ENCODE assay signal across 8 cellular contexts in the genomic region with DNA sequence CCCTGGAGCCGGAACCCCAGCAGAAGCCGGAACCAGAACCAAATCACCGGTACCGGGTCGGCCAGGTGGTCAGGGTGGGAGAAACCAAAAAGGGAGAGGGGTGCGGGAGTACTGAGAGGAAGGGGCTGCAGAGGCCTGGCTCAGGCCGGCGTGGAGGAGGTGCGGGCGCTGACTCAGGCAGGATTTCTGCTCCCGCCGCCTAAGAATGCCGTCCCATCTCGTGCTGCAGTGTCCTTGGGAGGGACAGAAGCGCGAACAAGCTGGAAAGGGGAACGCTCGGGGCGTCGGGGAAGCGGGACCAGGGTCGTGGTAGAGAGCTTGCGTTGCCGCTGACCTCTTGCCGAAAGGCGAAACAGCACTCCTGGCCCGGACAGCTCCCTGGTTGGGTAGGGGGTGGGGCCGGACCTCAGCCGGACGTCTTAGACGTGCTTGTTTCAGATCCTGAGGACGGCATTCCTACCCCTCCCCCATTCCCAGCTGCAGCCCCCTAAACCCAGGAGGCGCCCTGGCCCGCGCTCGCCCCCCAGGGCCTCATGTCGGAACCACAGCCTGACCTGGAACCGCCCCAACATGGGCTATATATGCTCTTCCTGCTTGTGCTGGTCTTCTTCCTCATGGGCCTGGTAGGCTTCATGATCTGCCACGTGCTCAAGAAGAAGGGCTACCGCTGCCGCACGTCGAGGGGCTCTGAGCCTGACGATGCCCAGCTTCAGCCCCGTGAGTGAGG. TPM values are rescaled to one million over a fixed set of nuclear protein-coding genes. Genes with fewer than 3 reads are reported as not detected.
A peak's percentile ranks its signal among the peaks of the same experiment; 100 is the strongest.
DNase-seq lines count a peak whose midpoint lies in the region; ATAC-seq and TF ChIP-seq lines count a peak whose summit lies in the region.

No MANE protein-coding gene starts in this region.

- no peaks in the 10 kb centered on the region for H3K9me3 Mint-ChIP-seq in activated B cell treated with CpG ODN at 0.5 μM for 24 hours

- H3K27me3 Mint-ChIP-seq in activated B cell treated with CpG ODN at 0.5 μM for 24 hours, result no peaks in the 10 kb centered on the region

- H3K4me1 Mint-ChIP-seq in activated B cell treated with CpG ODN at 0.5 μM for 24 hours, result peaks cover 36% of the 10 kb centered on the region

- H3K36me3 ChIP-seq in BJ (ENCODE audit: control insufficient read depth, insufficient read depth, low read length), result peaks cover 8% of the 10 kb centered on the region

- peak overlapping the region; percentile 73 for H3K27ac Mint-ChIP-seq in activated B cell treated with CpG ODN at 0.5 μM for 24 hours

- H3K27me3 ChIP-seq in BJ (ENCODE audit: control insufficient read depth, insufficient read depth, low read length), result no peaks in the 10 kb centered on the region

- H3K36me3 Mint-ChIP-seq in activated B cell treated with CpG ODN at 0.5 μM for 24 hours (ENCODE audit: low read depth), result peaks cover 32% of the 10 kb centered on the region

- DNase-seq in BJ (ENCODE audit: low read depth), result no peak
- peak; percentile 19 for DNase-seq in LoVo (ENCODE audit: low spot score)
- DNase-seq in activated B cell treated with CpG ODN at 0.5 μM for 24 hours, result peak; percentile 58
- peak; percentile 14 for DNase-seq in cerebellar cortex (ENCODE audit: low spot score)
- peak; percentile 73 to 75 for DNase-seq in left colon
- DNase-seq in stimulated activated CD4-positive, alpha-beta T cell treated with anti-CD3 and anti-CD28 coated beads, Interleukin-4, amount 100 ng/mL, for 48 hours (ENCODE audit: low read depth in 2 of 2), result peak; percentile 35 to 39
- DNase-seq in NK-92 (lab: John Stamatoyannopoulos, UW; ENCODE audit: unreplicated experiment), result no peak

- peak overlapping the region; percentile 89 for H3K4me3 Mint-ChIP-seq in activated B cell treated with CpG ODN at 0.5 μM for 24 hours

- intact Hi-C loops in activated B cell treated with CpG ODN at 0.5 μM for 24 hours (cut with micrococcal nuclease), result loop anchor here (1.0 to 5.0 kb wide), 5 partner anchors 13 to 1236 kb away; partner anchors contain the start of genes ANKHD1, FCHSD1, NDFIP1 and TAF7
- intact Hi-C loops in left colon (cut with DNase I, micrococcal nuclease), result no loop called here

- TF ChIP-seq CTCF in BJ (IDR thresholded peaks at IDR 0.05; ENCODE audit: insufficient read depth, low read depth, low read length) (peak; percentile 37; the same call in 1 of the 2 replicates), activated B cell treated with CpG ODN at 0.5 μM for 24 hours (IDR thresholded peaks at IDR 0.05) (no peak)

- POLR2A ChIA-PET in BJ (lab: Charles Lee), result no interaction called here
- POLR2A ChIA-PET in activated B cell treated with CpG ODN at 0.5 μM for 24 hours (lab: Charles Lee), result interaction anchor here (0.9 to 5.8 kb wide), 13 partner anchors 8 to 990 kb away, joined by 3 to 95 read pairs (median 6); partner anchors contain the start of genes DELE1, DIAPH1, FCHSD1 and IK

- CTCF ChIA-PET in BJ (lab: Yijun Ruan, JAX) (interaction anchor here (0.8 to 10.9 kb wide), 6 partner anchors 11 to 193 kb away, joined by 3 to 107 read pairs (median 4); partner anchors contain the start of genes DIAPH1 and FCHSD1), activated B cell treated with CpG ODN at 0.5 μM for 24 hours (lab: Charles Lee) (interaction anchor here (0.6 to 9.1 kb wide), 11 partner anchors 10 to 323 kb away, joined by 3 to 87 read pairs (median 4); partner anchors contain the start of genes DIAPH1 and FCHSD1)

- ATAC-seq in GM21360 (IDR thresholded peaks at IDR 0.05; ENCODE audit: unreplicated experiment), result peak; percentile 24
- ATAC-seq in activated B cell treated with CpG ODN at 0.5 μM for 24 hours (ENCODE audit: low read depth), result peak; percentile 42
- ATAC-seq in left colon, result peak; percentile 52

- peak overlapping the region; percentile 92 for H3K4me3 ChIP-seq in BJ (ENCODE audit: low read depth, low read length)

RNA-seq across cellular contexts. Expression of gene RELL2, which starts 1.1 kb away (rescaled TPM):
- polyA plus RNA-seq in BJ (2011; rRNA removed), result 3.7 and 5.0 TPM in 2 replicates
- 2.5 and 3.3 TPM in 2 replicates for polyA minus RNA-seq in BJ (2011; rRNA and poly(A)+ RNA removed)
- total RNA-seq in activated B cell treated with CpG ODN at 0.5 μM for 24 hours (16.8 and 18.9 TPM in 2 replicates), left colon (1 to 10 TPM; 2.9 to 3.5 TPM)

RNA-seq across cellular contexts. Expression of gene HDAC3, which starts 1.2 kb away (rescaled TPM):
- polyA plus RNA-seq in BJ (2011; rRNA removed), result 84.2 and 97.8 TPM in 2 replicates
- polyA minus RNA-seq in BJ (2011; rRNA and poly(A)+ RNA removed), result 39.2 and 58.6 TPM in 2 replicates
- 101 and 102 TPM in 2 replicates for total RNA-seq in activated B cell treated with CpG ODN at 0.5 μM for 24 hours
- 10 to 100 TPM; 37.8 to 40.5 TPM for total RNA-seq in left colon

RNA-seq across cellular contexts. Expression of gene FCHSD1, which starts 13.4 kb away (rescaled TPM):
- 35.8 and 45.8 TPM in 2 replicates for polyA plus RNA-seq in BJ (2011; rRNA removed)
- polyA minus RNA-seq in BJ (2011; rRNA and poly(A)+ RNA removed), result 28.2 and 36.2 TPM in 2 replicates
- 63.2 and 79.5 TPM in 2 replicates for total RNA-seq in activated B cell treated with CpG ODN at 0.5 μM for 24 hours
- total RNA-seq in left colon, result 10 to 100 TPM; 15.0 to 19.2 TPM

RNA-seq across cellular contexts. Expression of gene DIAPH1, which starts 19.1 kb away (rescaled TPM):
- 23.3 and 36.6 TPM in 2 replicates for polyA plus RNA-seq in BJ (2011; rRNA removed)
- 81.2 and 95.8 TPM in 2 replicates for polyA minus RNA-seq in BJ (2011; rRNA and poly(A)+ RNA removed)
- 136 and 138 TPM in 2 replicates for total RNA-seq in activated B cell treated with CpG ODN at 0.5 μM for 24 hours
- total RNA-seq in left colon, result 100 to 1,000 TPM; 105 to 108 TPM

RNA-seq across cellular contexts. Expression of gene ARAP3, which starts 44.2 kb away (rescaled TPM):
- 4.1 and 5.6 TPM in 2 replicates for polyA plus RNA-seq in BJ (2011; rRNA removed)
- 7.2 and 7.9 TPM in 2 replicates for polyA minus RNA-seq in BJ (2011; rRNA and poly(A)+ RNA removed)
- 0.44 and 0.49 TPM in 2 replicates for total RNA-seq in activated B cell treated with CpG ODN at 0.5 μM for 24 hours
- 1 to 10 TPM; 5.3 to 7.1 TPM for total RNA-seq in left colon

Comparison
In these comparisons a context has a peak if more than half of its experiments do, and no peak if none do; other contexts are left out.
1. DNase-seq: peak in LoVo (single experiment), activated B cell treated with CpG ODN at 0.5 μM for 24 hours (single experiment), cerebellar cortex (single experiment), left colon (2 of 2) and stimulated activated CD4-positive, alpha-beta T cell treated with anti-CD3 and anti-CD28 coated beads, Interleukin-4, amount 100 ng/mL, for 48 hours (2 of 2); none in BJ (single experiment) and NK-92 (single experiment).
2. Peak in every context shown above with its lines, with median percentiles within 50 percentile points of each other: ATAC-seq.